9 cellular contexts compared by ENCODE assay signal in genomic region chr19:3346677-3347353, GRCh38. TPM values are rescaled to one million over a fixed set of nuclear protein-coding genes. Genes with fewer than 3 reads are reported as not detected.
DNase-seq lines count a peak whose midpoint lies in the region; ATAC-seq lines count a peak whose summit lies in the region.
"Had no signal": no experiment of that assay in that cellular context is flagged by ENCODE, and none has a peak within 500 bp of the region (broad histone marks: within the 10 kb centered on the region; RNA-seq: fewer than 3 reads in every experiment).

No MANE protein-coding gene starts in this region.

- no peak overlapping the region for H4K8ac ChIP-seq in mesendoderm (ENCODE audit: low read depth, low read length)

- no peak overlapping the region for H3K4me2 ChIP-seq in mesendoderm (ENCODE audit: low read length)

- H3K56ac ChIP-seq in mesendoderm (ENCODE audit: low read length), result no peak overlapping the region

- ATAC-seq in GM19328 (IDR thresholded peaks at IDR 0.05; ENCODE audit: unreplicated experiment), result no peak
- ATAC-seq in HG02840 (IDR thresholded peaks at IDR 0.05; ENCODE audit: low FRiP score, unreplicated experiment), result no peak
- ATAC-seq: activated CD8-positive, alpha-beta T cell treated with anti-CD3 and anti-CD28 coated beads for 36 hours had no signal

- H3K79me2 ChIP-seq in mesendoderm (ENCODE audit: control insufficient read depth, insufficient read depth, low read length), result no peaks in the 10 kb centered on the region

- no peak overlapping the region for H4K5ac ChIP-seq in mesendoderm (ENCODE audit: low read length)

- H3K36me3 ChIP-seq in mesendoderm (ENCODE audit: control insufficient read depth, insufficient read depth, low read length), result no peaks in the 10 kb centered on the region

- H3K79me1 ChIP-seq in mesendoderm (ENCODE audit: low read length), result no peaks in the 10 kb centered on the region

- no peak overlapping the region for H3K18ac ChIP-seq in mesendoderm (ENCODE audit: low read length)

- H3K27ac ChIP-seq in layer of hippocampus (ENCODE audit: low read depth, low read length), result peak overlapping the region; percentile 93
- H3K27ac ChIP-seq in substantia nigra (ENCODE audit: low read depth, low read length, poor library complexity, severe bottlenecking), result peak overlapping the region; percentile 92
- no peak overlapping the region for H3K27ac ChIP-seq in mesendoderm (ENCODE audit: low read depth, low read length)

- no peak overlapping the region for H3K23ac ChIP-seq in mesendoderm (ENCODE audit: low read length)

- no peak overlapping the region for H3K4me3 ChIP-seq in mesendoderm (ENCODE audit: low read length)

- DNase-seq in M059J (ENCODE audit: low read depth) (peak; percentile 92), cerebellar cortex (ENCODE audit: low spot score) (peak; percentile 89), substantia nigra (lab: John Stamatoyannopoulos, UW) (peak in 48 of 49 donors; percentile 26 to 96 (median 73)), mesendoderm (no peak), iPS-NIHi7 (ENCODE audit: extremely low spot score) (no peak)
- DNase-seq: activated CD8-positive, alpha-beta T cell treated with anti-CD3 and anti-CD28 coated beads for 36 hours had no signal

- no CpG with 5 or more reads among the region's 23 CpGs for WGBS in mesendoderm (ENCODE audit: extremely low coverage, insufficient coverage, low lambda C conversion rate)

- H2BK5ac ChIP-seq in mesendoderm (ENCODE audit: low read length), result no peak overlapping the region

- no peak overlapping the region for H2BK15ac ChIP-seq in mesendoderm (replicated peaks; ENCODE audit: low read depth)

- H3K27me3 ChIP-seq in layer of hippocampus (ENCODE audit: control insufficient read depth, insufficient read depth, low read length) (no peaks in the 10 kb centered on the region), mesendoderm (ENCODE audit: insufficient read depth, low read length, poor library complexity) (no peaks in the 10 kb centered on the region)

- no peak overlapping the region for H2AK5ac ChIP-seq in mesendoderm (ENCODE audit: low read length)

- H3K9ac ChIP-seq in mesendoderm (ENCODE audit: low read length), result no peak overlapping the region

- H3K4me1 ChIP-seq in mesendoderm (ENCODE audit: control insufficient read depth, low read depth, low read length), result no peaks in the 10 kb centered on the region

- H3K4ac ChIP-seq in mesendoderm (ENCODE audit: low read depth, low read length), result no peak overlapping the region

- H2BK120ac ChIP-seq in mesendoderm (ENCODE audit: low read depth, low read length), result no peak overlapping the region

RNA-seq across cellular contexts. Expression of gene NFIC, which starts 19.6 kb away (rescaled TPM):
- 26.5 and 56.9 TPM in 2 replicates for total RNA-seq in M059J (2014; rRNA removed; shearing (Covaris generic))
- 8.8 TPM for polyA plus RNA-seq in mesendoderm (2013, experiment 1 of 2)
- polyA plus RNA-seq in mesendoderm (2013, experiment 2 of 2), result 8.8 TPM

Comparison
In these comparisons a context has a peak if more than half of its experiments do, and no peak if none do; other contexts are left out.
1. DNase-seq: peak in M059J (single experiment), cerebellar cortex (single experiment) and substantia nigra (48 of 49); none in mesendoderm (single experiment) and iPS-NIHi7 (single experiment).